In genomic region chrX:101390664-101391525, GRCh38 we compare ENCODE assay signal across 8 cellular contexts. TPM values are rescaled to one million over a fixed set of nuclear protein-coding genes. Genes with fewer than 3 reads are reported as not detected.
DNase-seq lines count a peak whose midpoint lies in the region; ATAC-seq and TF ChIP-seq lines count a peak whose summit lies in the region.

Gene RPL36A, plus strand, starts transcription at chrX:101391011. Its CDS starts 33 bp downstream, at chrX:101391044.

- H3K9me3 Mint-ChIP-seq in activated naive CD8-positive, alpha-beta T cell treated with anti-CD3 and anti-CD28 coated beads for 36 hours: no peaks in the 10 kb centered on the region
- no peaks in the 10 kb centered on the region for H3K9me3 Mint-ChIP-seq in type B pancreatic cell

- peaks cover 22% of the 10 kb centered on the region for H3K4me1 Mint-ChIP-seq in activated naive CD8-positive, alpha-beta T cell treated with anti-CD3 and anti-CD28 coated beads for 36 hours
- no peaks in the 10 kb centered on the region for H3K4me1 Mint-ChIP-seq in type B pancreatic cell (ENCODE audit: unreplicated experiment)

- peak within 1 kb of the TSS; percentile 66 for H3K4me3 ChIP-seq in GM12864 (ENCODE audit: low read depth, low read length)

- peak within 1 kb of the TSS; percentile 95 for H3K4me3 Mint-ChIP-seq in activated naive CD8-positive, alpha-beta T cell treated with anti-CD3 and anti-CD28 coated beads for 36 hours
- H3K4me3 Mint-ChIP-seq in type B pancreatic cell: peak within 1 kb of the TSS; percentile 98

- DNase-seq in GM12864 (ENCODE audit: low read depth): peak; percentile 80
- peak; percentile 84 for DNase-seq in NCI-H1105 (lab: John Stamatoyannopoulos, UW)
- peak; percentile 85 for DNase-seq in SKM-1 treated with dmso at 0.1 percent for 144 hours (lab: John Stamatoyannopoulos, UW; ENCODE audit: unreplicated experiment)
- peak; percentile 84 for DNase-seq in activated naive CD8-positive, alpha-beta T cell treated with anti-CD3 and anti-CD28 coated beads for 36 hours
- DNase-seq in cardiac septum (ENCODE audit: low spot score): peak; percentile 88
- peak; percentile 88 for DNase-seq in pons (ENCODE audit: low spot score)
- DNase-seq in type B pancreatic cell (ENCODE audit: extremely low spot score, unreplicated experiment): peak; percentile 86

- intact Hi-C loops in cardiac septum (cut with DNase I): loop anchor here (5.0 kb wide), 1 partner anchor 44 kb away; the partner anchor contains the start of gene TIMM8A

- peaks cover 37% of the 10 kb centered on the region for H3K36me3 Mint-ChIP-seq in activated naive CD8-positive, alpha-beta T cell treated with anti-CD3 and anti-CD28 coated beads for 36 hours
- peaks cover 16% of the 10 kb centered on the region for H3K36me3 Mint-ChIP-seq in type B pancreatic cell

- peak within 1 kb of the TSS; percentile 98 for H3K27ac Mint-ChIP-seq in activated naive CD8-positive, alpha-beta T cell treated with anti-CD3 and anti-CD28 coated beads for 36 hours
- peak within 1 kb of the TSS; percentile 95 for H3K27ac Mint-ChIP-seq in type B pancreatic cell

- TF ChIP-seq CTCF in GM12864 (IDR thresholded peaks at IDR 0.05; ENCODE audit: low read depth, low read length, missing control alignments) (peak; percentile 79), type B pancreatic cell (conservative IDR thresholded peaks at IDR 0.05) (peak; percentile 75)

- H3K27me3 Mint-ChIP-seq in activated naive CD8-positive, alpha-beta T cell treated with anti-CD3 and anti-CD28 coated beads for 36 hours: peaks cover 4% of the 10 kb centered on the region
- no peaks in the 10 kb centered on the region for H3K27me3 Mint-ChIP-seq in type B pancreatic cell

- peak; percentile 82 for ATAC-seq in HG02642 (IDR thresholded peaks at IDR 0.05; ENCODE audit: poor library complexity, unreplicated experiment)

RNA-seq across cellular contexts. Expression of gene RPL36A, which starts in this region (rescaled TPM):
- 100 to 1,000 TPM; 329 to 361 TPM for total RNA-seq in activated naive CD8-positive, alpha-beta T cell treated with anti-CD3 and anti-CD28 coated beads for 36 hours
- total RNA-seq in cardiac septum: 57.5 TPM
- total RNA-seq in type B pancreatic cell (ENCODE audit: low replicate concordance): 329 and 338 TPM in 2 replicates

Comparison
In these comparisons a context has a peak if more than half of its experiments do, and no peak if none do; other contexts are left out.
1. Peak in every context shown above with its lines: DNase-seq, ATAC-seq and H3K4me3 ChIP-seq.